In genomic region chr18:3604626-3605408, GRCh38 we compare ENCODE assay signal across 9 cellular contexts.
DNase-seq lines count a peak whose midpoint lies in the region; ATAC-seq and TF ChIP-seq lines count a peak whose summit lies in the region.
"Had no signal": no experiment of that assay in that cellular context is flagged by ENCODE, and none has a peak within 500 bp of the region (broad histone marks: within the 10 kb centered on the region; RNA-seq: fewer than 3 reads in every experiment).

No MANE protein-coding gene starts in this region.

- no peaks in the 10 kb centered on the region for H3K27me3 Mint-ChIP-seq in stimulated activated naive B cell treated with anti-CD40 and anti-IgM and Interleukin-4, amounts not matched to agents 10 μg/mL and 1 μg/mL and 100 μg/mL, for 72 hours
- no peaks in the 10 kb centered on the region for H3K27me3 Mint-ChIP-seq in nephron progenitor cell (ENCODE audit: low read depth, poor library complexity)
- H3K27me3 Mint-ChIP-seq: IgD-negative memory B cell had no signal

- H3K36me3 Mint-ChIP-seq in stimulated activated naive B cell treated with anti-CD40 and anti-IgM and Interleukin-4, amounts not matched to agents 10 μg/mL and 1 μg/mL and 100 μg/mL, for 72 hours, result no peaks in the 10 kb centered on the region
- H3K36me3 Mint-ChIP-seq in nephron progenitor cell (ENCODE audit: low read depth), result no peaks in the 10 kb centered on the region
- H3K36me3 Mint-ChIP-seq: IgD-negative memory B cell had no signal

- no peak overlapping the region for H3K4me3 Mint-ChIP-seq in stimulated activated naive B cell treated with anti-CD40 and anti-IgM and Interleukin-4, amounts not matched to agents 10 μg/mL and 1 μg/mL and 100 μg/mL, for 72 hours
- H3K4me3 Mint-ChIP-seq in nephron progenitor cell, result no peak overlapping the region
- H3K4me3 Mint-ChIP-seq: IgD-negative memory B cell had no signal

- TF ChIP-seq CTCF in ascending aorta (IDR thresholded peaks at IDR 0.05) (no peak), nephron progenitor cell (IDR thresholded peaks at IDR 0.05) (no peak)

- no peaks in the 10 kb centered on the region for H3K9me3 Mint-ChIP-seq in stimulated activated naive B cell treated with anti-CD40 and anti-IgM and Interleukin-4, amounts not matched to agents 10 μg/mL and 1 μg/mL and 100 μg/mL, for 72 hours
- no peaks in the 10 kb centered on the region for H3K9me3 Mint-ChIP-seq in nephron progenitor cell
- H3K9me3 Mint-ChIP-seq: IgD-negative memory B cell had no signal

- DNase-seq in A172 (ENCODE audit: low spot score) (peak; percentile 93), NCI-H460 (ENCODE audit: extremely low read depth, low read depth) (peak; percentile 92), ascending aorta (ENCODE audit: low spot score in 2 of 2) (no peak), nephron progenitor cell (no peak)
- no peak for DNase-seq in stimulated activated naive B cell treated with anti-CD40 and anti-IgM and Interleukin-4, amounts not matched to agents 10 μg/mL and 1 μg/mL and 100 μg/mL, for 72 hours

- H3K4me1 ChIP-seq in ascending aorta (peaks cover 7 to 24% of the 10 kb centered on the region in 2 donors), iPS-15b (ENCODE audit: control insufficient read depth, insufficient read depth, low read length) (peaks cover 19% of the 10 kb centered on the region)

- intact Hi-C loops in ascending aorta (cut with DNase I), result loop anchor here (10.0 kb wide), 1 partner anchor 310 kb away; no protein-coding TSS in a partner anchor

- H3K4me1 Mint-ChIP-seq in stimulated activated naive B cell treated with anti-CD40 and anti-IgM and Interleukin-4, amounts not matched to agents 10 μg/mL and 1 μg/mL and 100 μg/mL, for 72 hours, result peaks cover 0 to 2% of the 10 kb centered on the region in 2 donors
- H3K4me1 Mint-ChIP-seq in nephron progenitor cell, result peaks cover 7% of the 10 kb centered on the region

- peak overlapping the region; percentile 54 to 69 for H3K4me3 ChIP-seq in ascending aorta
- H3K4me3 ChIP-seq in iPS-15b (ENCODE audit: low read depth, low read length), result peak overlapping the region; percentile 80

- peak; percentile 88 for ATAC-seq in GM18498 (IDR thresholded peaks at IDR 0.05; ENCODE audit: unreplicated experiment)
- ATAC-seq in HG02798 (IDR thresholded peaks at IDR 0.05; ENCODE audit: poor library complexity, unreplicated experiment), result peak; percentile 92
- peak; percentile 82 to 85 for ATAC-seq in stimulated activated naive B cell treated with anti-CD40 and anti-IgM and Interleukin-4, amounts not matched to agents 10 μg/mL and 1 μg/mL and 100 μg/mL, for 72 hours (replicated peaks)

- H3K27ac Mint-ChIP-seq in stimulated activated naive B cell treated with anti-CD40 and anti-IgM and Interleukin-4, amounts not matched to agents 10 μg/mL and 1 μg/mL and 100 μg/mL, for 72 hours, result no peak overlapping the region
- no peak overlapping the region for H3K27ac Mint-ChIP-seq in nephron progenitor cell
- H3K27ac Mint-ChIP-seq: IgD-negative memory B cell had no signal

- H3K9me3 ChIP-seq in ascending aorta, result no peaks in the 10 kb centered on the region
- H3K9me3 ChIP-seq in iPS-15b (ENCODE audit: control insufficient read depth, insufficient read depth, low read length), result no peaks in the 10 kb centered on the region

- H3K36me3 ChIP-seq in ascending aorta, result no peaks in the 10 kb centered on the region
- peaks cover 3% of the 10 kb centered on the region for H3K36me3 ChIP-seq in iPS-15b (ENCODE audit: control insufficient read depth, insufficient read depth, low read length)

- H3K27me3 ChIP-seq in ascending aorta, result no peaks in the 10 kb centered on the region
- H3K27me3 ChIP-seq in iPS-15b (ENCODE audit: control insufficient read depth, insufficient read depth, low read length), result no peaks in the 10 kb centered on the region

- peak overlapping the region; percentile 94 to 95 for H3K27ac ChIP-seq in ascending aorta

- H3K9ac ChIP-seq in iPS-15b (ENCODE audit: low read depth, low read length), result peak overlapping the region; percentile 97

Comparison
In these comparisons a context has a peak if more than half of its experiments do, and no peak if none do; other contexts are left out.
1. DNase-seq: peak in A172 (single experiment) and NCI-H460 (single experiment); none in ascending aorta (0 of 2), stimulated activated naive B cell treated with anti-CD40 and anti-IgM and Interleukin-4, amounts not matched to agents 10 μg/mL and 1 μg/mL and 100 μg/mL, for 72 hours (single experiment) and nephron progenitor cell (single experiment).
2. Peak in every context shown above with its lines, with median percentiles within 50 percentile points of each other: ATAC-seq.